ENCODE assay signal across 1 cellular context in genomic region chrX:68847172-68847571, GRCh38.
TF ChIP-seq lines count a peak whose summit lies in the region.

No MANE protein-coding gene starts in this region.

TF ChIP-seq in H1, 55 proteins besides CTCF, POLR2A, EP300 and RAD21 (continued from another document):
- TF ChIP-seq CHD7 (IDR thresholded peaks at IDR 0.05; ENCODE audit: insufficient replicate concordance, low read length) (no peak), BACH1 (IDR thresholded peaks at IDR 0.05; ENCODE audit: low read length) (no peak), ASH2L (IDR thresholded peaks at IDR 0.05; ENCODE audit: low read length) (no peak), TCF12 (IDR thresholded peaks at IDR 0.05; ENCODE audit: low read depth, low read length) (no peak), JUND (IDR thresholded peaks at IDR 0.05; ENCODE audit: low read length) (no peak), TBP (IDR thresholded peaks at IDR 0.05; ENCODE audit: low read depth, low read length) (no peak), E2F6 (IDR thresholded peaks at IDR 0.05) (no peak), SIRT6 (IDR thresholded peaks at IDR 0.05; ENCODE audit: low read length) (no peak), HDAC2 (IDR thresholded peaks at IDR 0.05; ENCODE audit: borderline replicate concordance in 1 of 2, low read depth in 2 of 2, low read length in 2 of 2) (no peak), ATF2 (IDR thresholded peaks at IDR 0.05; ENCODE audit: low read length) (no peak), USF2 (IDR thresholded peaks at IDR 0.05; ENCODE audit: low read length) (no peak), ATF3 (IDR thresholded peaks at IDR 0.05; ENCODE audit: insufficient read depth, low read depth, low read length) (no peak)
TF ChIP-seq in H1: peak in this region for 0.
